ENCODE assay signal across 9 cellular contexts in the genomic region with DNA sequence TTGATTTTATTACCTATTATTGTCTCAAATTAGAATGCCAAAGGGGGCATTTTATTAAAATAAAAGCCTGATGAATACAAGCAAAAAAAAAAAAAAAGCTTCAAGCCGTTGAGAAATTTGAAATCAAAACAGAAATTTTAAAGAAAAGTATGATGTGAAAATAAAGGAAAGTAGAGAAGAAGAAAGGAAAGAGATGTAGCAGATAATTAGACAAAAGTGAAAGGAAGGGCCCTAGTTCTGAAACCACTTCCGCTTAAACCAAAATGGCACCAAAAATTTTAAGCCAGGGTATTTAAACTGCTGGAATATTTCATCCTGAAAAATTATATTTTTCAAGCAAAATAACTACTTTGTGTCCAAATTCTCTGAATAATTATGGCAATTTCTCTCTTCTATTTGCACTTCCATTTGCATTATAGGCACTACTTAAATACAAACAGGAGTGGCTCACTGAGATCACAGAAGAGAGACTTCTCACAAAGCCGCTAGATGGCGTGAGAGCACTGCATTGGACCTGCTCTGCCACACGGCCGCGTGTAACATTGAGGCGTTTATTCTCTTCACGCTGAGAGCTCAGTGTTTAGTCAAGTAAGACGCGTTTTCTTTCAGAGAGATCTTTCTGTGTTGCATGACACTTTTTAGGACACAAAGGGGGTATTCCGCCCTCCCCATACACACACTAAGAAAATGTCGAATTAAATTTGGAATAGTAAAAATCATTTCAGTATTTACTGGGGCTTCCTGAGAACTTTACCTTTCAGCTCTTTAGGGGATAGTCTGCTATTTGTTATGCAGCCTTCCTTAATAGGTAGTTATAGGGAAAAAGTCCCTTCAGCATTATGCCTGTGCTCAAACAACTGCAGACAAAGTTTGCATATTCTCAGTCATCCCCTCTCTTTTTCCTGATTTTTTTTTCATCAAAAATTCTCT.
A peak's percentile ranks its signal among the peaks of the same experiment; 100 is the strongest.
DNase-seq lines count a peak whose midpoint lies in the region; ATAC-seq, FAIRE-seq and TF ChIP-seq lines count a peak whose summit lies in the region.
"Had no signal": no experiment of that assay in that cellular context is flagged by ENCODE, and none has a peak within 500 bp of the region (broad histone marks: within the 10 kb centered on the region; RNA-seq: fewer than 3 reads in every experiment).

No MANE protein-coding gene starts in this region.

- no peak overlapping the region for H3K27ac Mint-ChIP-seq in CD4-positive, alpha-beta T cell
- H3K27ac Mint-ChIP-seq: activated naive CD8-positive, alpha-beta T cell had no signal

- no peaks in the 10 kb centered on the region for H3K9me3 Mint-ChIP-seq in CD4-positive, alpha-beta T cell

- H3K27me3 Mint-ChIP-seq in CD4-positive, alpha-beta T cell, result peaks cover 37% of the 10 kb centered on the region

- H3K36me3 Mint-ChIP-seq in CD4-positive, alpha-beta T cell (ENCODE audit: low read depth), result no peaks in the 10 kb centered on the region
- H3K36me3 Mint-ChIP-seq: activated naive CD8-positive, alpha-beta T cell had no signal

- peak; percentile 60 for FAIRE-seq in colon (lab: Jason Lieb, UNC)

- H3K4me3 Mint-ChIP-seq in CD4-positive, alpha-beta T cell, result no peak overlapping the region
- H3K4me3 Mint-ChIP-seq: activated naive CD8-positive, alpha-beta T cell had no signal

- no peaks in the 10 kb centered on the region for H3K36me3 ChIP-seq in left lung

- H3K4me1 ChIP-seq in left lung, result no peaks in the 10 kb centered on the region

- peaks cover 4% of the 10 kb centered on the region for H3K4me1 Mint-ChIP-seq in CD4-positive, alpha-beta T cell (ENCODE audit: low read depth)

- intact Hi-C loops in CD4-positive, alpha-beta T cell (cut with DNase I, micrococcal nuclease), result loop anchor here (1.0 to 2.0 kb wide), 3 partner anchors 899 to 910 kb away; no protein-coding TSS in a partner anchor
- intact Hi-C loops in left lung (cut with DNase I), result loop anchor here in 1 of 2 donors (5.0 kb wide), 1 partner anchor 911 kb away; no protein-coding TSS in a partner anchor

- no peaks in the 10 kb centered on the region for H3K9me3 ChIP-seq in CD4-positive, alpha-beta T cell (ENCODE audit: control insufficient read depth, low read length)
- H3K9me3 ChIP-seq in left lung, result no peaks in the 10 kb centered on the region

- POLR2A ChIA-PET in CD4-positive, alpha-beta T cell (lab: Charles Lee), result interaction anchor here (0.6 to 1.1 kb wide), 4 partner anchors 901 to 953 kb away, joined by 3 to 5 read pairs (median 4); no protein-coding TSS in a partner anchor

- DNase-seq in CD4-positive, alpha-beta T cell, result peak; percentile 52 to 76 (median 64)
- peak; percentile 68 for DNase-seq in NCI-H524 treated with DMSO at 0.1 percent for 48 hours (lab: John Stamatoyannopoulos, UW)
- DNase-seq in activated CD4-positive, alpha-beta T cell treated with anti-CD3 and anti-CD28 coated beads for 4 hours, result peak; percentile 72 to 73
- DNase-seq in left lung, result peak; percentile 71 to 75
- peak; percentile 60 to 67 for DNase-seq in stimulated activated CD4-positive, alpha-beta T cell treated with anti-CD3 and anti-CD28 coated beads, Interleukin-4, amount 100 ng/mL, for 48 hours (ENCODE audit: low read depth in 2 of 2)

- TF ChIP-seq CTCF in CD4-positive, alpha-beta T cell (IDR thresholded peaks at IDR 0.05), result peak; percentile 94
- TF ChIP-seq CTCF in left lung (IDR thresholded peaks at IDR 0.05), result peak; percentile 76 to 85

- no peak overlapping the region for H3K27ac ChIP-seq in CD4-positive, alpha-beta T cell (ENCODE audit: low read depth, low read length)
- no peak overlapping the region for H3K27ac ChIP-seq in left lung

- peaks cover 33% of the 10 kb centered on the region for H3K27me3 ChIP-seq in CD4-positive, alpha-beta T cell (ENCODE audit: control insufficient read depth, insufficient read depth, low read length)
- peaks cover 20 to 47% of the 10 kb centered on the region in 2 donors for H3K27me3 ChIP-seq in left lung

- CTCF ChIA-PET in CD4-positive, alpha-beta T cell (lab: Charles Lee), result interaction anchor here (0.8 to 1.9 kb wide), 4 partner anchors 713 to 910 kb away, joined by 3 to 20 read pairs (median 6); no protein-coding TSS in a partner anchor

- H3K4me3 ChIP-seq in left lung, result no peak overlapping the region

- ATAC-seq in CD4-positive, alpha-beta T cell (ENCODE audit: poor library complexity), result peak; percentile 94
- ATAC-seq in GM19452 (IDR thresholded peaks at IDR 0.05; ENCODE audit: unreplicated experiment) (peak; percentile 100), HG03521 (IDR thresholded peaks at IDR 0.05; ENCODE audit: unreplicated experiment) (peak; percentile 100), left lung (peak; percentile 100)
